Comparison of ENCODE assay signal across 17 cellular contexts in the genomic region with DNA sequence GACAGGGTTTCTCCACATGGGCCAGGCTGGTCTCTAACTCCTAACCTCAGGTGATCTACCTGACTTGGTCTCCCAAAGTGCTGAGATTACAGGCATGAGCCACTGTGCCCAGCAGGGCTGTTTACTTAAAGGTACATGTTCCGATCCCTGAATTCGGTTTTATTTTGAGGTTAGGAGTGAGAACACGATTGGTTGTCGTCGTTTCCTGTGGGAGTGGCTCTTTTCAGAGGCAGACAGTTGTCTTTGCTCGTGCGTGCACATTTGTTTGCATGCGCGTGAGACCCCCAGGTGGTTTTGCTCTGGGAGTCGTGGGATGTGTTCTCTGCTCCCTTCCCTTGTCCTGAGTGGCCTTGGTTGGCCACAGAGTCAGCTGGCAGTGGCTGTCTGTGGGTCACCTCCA.
DNase-seq lines count a peak whose midpoint lies in the region; FAIRE-seq and TF ChIP-seq lines count a peak whose summit lies in the region.
"Had no signal": no experiment of that assay in that cellular context is flagged by ENCODE, and none has a peak within 500 bp of the region (broad histone marks: within the 10 kb centered on the region; RNA-seq: fewer than 3 reads in every experiment).

No MANE protein-coding gene starts in this region.

- H3K4me1 Mint-ChIP-seq in activated CD4-positive, alpha-beta T cell treated with anti-CD3 and anti-CD28 coated beads, Interleukin-2, amount 10 ng/mL, durations not matched to agents 7 days and 5 days, result peaks cover 60% of the 10 kb centered on the region
- peaks cover 50% of the 10 kb centered on the region for H3K4me1 Mint-ChIP-seq in activated T-helper 2 cell treated with anti-CD3 and anti-CD28 coated beads, Interferon-gamma antibody, Interleukin-2, Interleukin-4, amounts not matched to agents 10 μg/mL and 5 μg/mL and 100 μg/mL, durations not matched to agents 14 hours and 24 hours and 36 hours (ENCODE audit: low read depth)
- peaks cover 23% of the 10 kb centered on the region for H3K4me1 Mint-ChIP-seq in neural crest cell

- in situ Hi-C loops in GM13976 (cut with MboI; ENCODE audit: low sequenced_read_pairs, unreplicated experiment), result no loop called here

- intact Hi-C loops in activated T-helper 2 cell treated with anti-CD3 and anti-CD28 coated beads, Interferon-gamma antibody, Interleukin-2, Interleukin-4, amounts not matched to agents 10 μg/mL and 5 μg/mL and 100 μg/mL, durations not matched to agents 14 hours and 24 hours and 36 hours (cut with micrococcal nuclease), result no loop called here

- no peaks in the 10 kb centered on the region for H3K27me3 Mint-ChIP-seq in activated CD4-positive, alpha-beta T cell treated with anti-CD3 and anti-CD28 coated beads, Interleukin-2, amount 10 ng/mL, durations not matched to agents 7 days and 5 days
- no peaks in the 10 kb centered on the region for H3K27me3 Mint-ChIP-seq in activated T-helper 2 cell treated with anti-CD3 and anti-CD28 coated beads, Interferon-gamma antibody, Interleukin-2, Interleukin-4, amounts not matched to agents 10 μg/mL and 5 μg/mL and 100 μg/mL, durations not matched to agents 14 hours and 24 hours and 36 hours (ENCODE audit: low read depth)
- H3K27me3 Mint-ChIP-seq in neural crest cell (ENCODE audit: low read depth), result no peaks in the 10 kb centered on the region

- peak; percentile 50 for DNase-seq in activated CD4-positive, alpha-beta T cell treated with anti-CD3 and anti-CD28 coated beads, Interleukin-2, amount 10 ng/mL, durations not matched to agents 7 days and 5 days
- no peak for DNase-seq in activated CD4-positive, alpha-beta T cell treated with anti-CD3 and anti-CD28 coated beads, Interleukin-2, amount 50 U/mL, for 4 hours
- no peak for DNase-seq in GM12892 (ENCODE audit: insufficient read length)
- DNase-seq in activated T-helper 2 cell treated with anti-CD3 and anti-CD28 coated beads, Interferon-gamma antibody, Interleukin-2, Interleukin-4, amounts not matched to agents 10 μg/mL and 5 μg/mL and 100 μg/mL, durations not matched to agents 14 hours and 24 hours and 36 hours (ENCODE audit: low spot score), result no peak
- no peak for DNase-seq in neural crest cell (ENCODE audit: low read depth, low spot score)
- DNase-seq in AG20443 (ENCODE audit: low spot score), result no peak
- DNase-seq in GM13976 (ENCODE audit: low spot score), result no peak
- no peak for DNase-seq in NCI-H2029 (lab: John Stamatoyannopoulos, UW)
- DNase-seq: activated CD4-positive, alpha-beta T cell treated with anti-CD3 and anti-CD28 coated beads, Interleukin-2, amount 50 U/mL, for 48 hours; gastrocnemius medialis; kidney; NCI-H146; NCI-H2171 treated with DMSO at 0.1 percent for 48 hours; NCI-H526 treated with DMSO at 0.1 percent for 48 hours; occipital lobe; stimulated activated CD4-positive, alpha-beta T cell treated with anti-CD3 and anti-CD28 coated beads, Interleukin-4, amount 100 ng/mL, for 1 hour had no signal

- TF ChIP-seq CTCF in neural crest cell (conservative IDR thresholded peaks at IDR 0.05), result no peak
- TF ChIP-seq CTCF in GM13976 (IDR thresholded peaks at IDR 0.05; ENCODE audit: borderline replicate concordance, control extremely low read depth, extremely low read depth, insufficient read depth, missing control alignments), result no peak

- no peak overlapping the region for H3K4me3 Mint-ChIP-seq in activated CD4-positive, alpha-beta T cell treated with anti-CD3 and anti-CD28 coated beads, Interleukin-2, amount 10 ng/mL, durations not matched to agents 7 days and 5 days
- H3K4me3 Mint-ChIP-seq in activated T-helper 2 cell treated with anti-CD3 and anti-CD28 coated beads, Interferon-gamma antibody, Interleukin-2, Interleukin-4, amounts not matched to agents 10 μg/mL and 5 μg/mL and 100 μg/mL, durations not matched to agents 14 hours and 24 hours and 36 hours (ENCODE audit: low read depth), result no peak overlapping the region
- no peak overlapping the region for H3K4me3 Mint-ChIP-seq in neural crest cell

- no peaks in the 10 kb centered on the region for H3K9me3 Mint-ChIP-seq in activated CD4-positive, alpha-beta T cell treated with anti-CD3 and anti-CD28 coated beads, Interleukin-2, amount 10 ng/mL, durations not matched to agents 7 days and 5 days
- no peaks in the 10 kb centered on the region for H3K9me3 Mint-ChIP-seq in activated T-helper 2 cell treated with anti-CD3 and anti-CD28 coated beads, Interferon-gamma antibody, Interleukin-2, Interleukin-4, amounts not matched to agents 10 μg/mL and 5 μg/mL and 100 μg/mL, durations not matched to agents 14 hours and 24 hours and 36 hours
- no peaks in the 10 kb centered on the region for H3K9me3 Mint-ChIP-seq in neural crest cell

- peaks cover 9% of the 10 kb centered on the region for H3K36me3 Mint-ChIP-seq in activated CD4-positive, alpha-beta T cell treated with anti-CD3 and anti-CD28 coated beads, Interleukin-2, amount 10 ng/mL, durations not matched to agents 7 days and 5 days (ENCODE audit: low read depth)
- peaks cover 5% of the 10 kb centered on the region for H3K36me3 Mint-ChIP-seq in activated T-helper 2 cell treated with anti-CD3 and anti-CD28 coated beads, Interferon-gamma antibody, Interleukin-2, Interleukin-4, amounts not matched to agents 10 μg/mL and 5 μg/mL and 100 μg/mL, durations not matched to agents 14 hours and 24 hours and 36 hours (ENCODE audit: low read depth)
- no peaks in the 10 kb centered on the region for H3K36me3 Mint-ChIP-seq in neural crest cell (ENCODE audit: low read depth)

- CTCF ChIA-PET in activated CD4-positive, alpha-beta T cell treated with anti-CD3 and anti-CD28 coated beads, Interleukin-2, amount 10 ng/mL, durations not matched to agents 7 days and 5 days (lab: Charles Lee), result interaction anchor here (0.7 to 1.5 kb wide), 7 partner anchors 9 to 94 kb away, joined by 3 to 7 read pairs (median 3); no protein-coding TSS in a partner anchor

- no peak for TF ChIP-seq POLR2A in GM12892 (IDR thresholded peaks at IDR 0.05; ENCODE audit: low read depth, low read length)

- POLR2A ChIA-PET in activated CD4-positive, alpha-beta T cell treated with anti-CD3 and anti-CD28 coated beads, Interleukin-2, amount 10 ng/mL, durations not matched to agents 7 days and 5 days (lab: Charles Lee), result no interaction called here

- FAIRE-seq in GM12892 (lab: Jason Lieb, UNC), result peak; percentile 46
- FAIRE-seq: A204.1, kidney had no signal

- H3K27ac Mint-ChIP-seq in activated CD4-positive, alpha-beta T cell treated with anti-CD3 and anti-CD28 coated beads, Interleukin-2, amount 10 ng/mL, durations not matched to agents 7 days and 5 days, result peak overlapping the region; percentile 76
- peak overlapping the region; percentile 25 for H3K27ac Mint-ChIP-seq in activated T-helper 2 cell treated with anti-CD3 and anti-CD28 coated beads, Interferon-gamma antibody, Interleukin-2, Interleukin-4, amounts not matched to agents 10 μg/mL and 5 μg/mL and 100 μg/mL, durations not matched to agents 14 hours and 24 hours and 36 hours
- peak overlapping the region; percentile 27 for H3K27ac Mint-ChIP-seq in neural crest cell (ENCODE audit: unreplicated experiment)

Comparison
In these comparisons a context has a peak if more than half of its experiments do, and no peak if none do; other contexts are left out.
1. H3K27ac Mint-ChIP-seq: peak in every context shown above with its lines; median percentile 76 in activated CD4-positive, alpha-beta T cell treated with anti-CD3 and anti-CD28 coated beads, Interleukin-2, amount 10 ng/mL, durations not matched to agents 7 days and 5 days; 27 in neural crest cell; 25 in activated T-helper 2 cell treated with anti-CD3 and anti-CD28 coated beads, Interferon-gamma antibody, Interleukin-2, Interleukin-4, amounts not matched to agents 10 μg/mL and 5 μg/mL and 100 μg/mL, durations not matched to agents 14 hours and 24 hours and 36 hours.